In the genomic region with DNA sequence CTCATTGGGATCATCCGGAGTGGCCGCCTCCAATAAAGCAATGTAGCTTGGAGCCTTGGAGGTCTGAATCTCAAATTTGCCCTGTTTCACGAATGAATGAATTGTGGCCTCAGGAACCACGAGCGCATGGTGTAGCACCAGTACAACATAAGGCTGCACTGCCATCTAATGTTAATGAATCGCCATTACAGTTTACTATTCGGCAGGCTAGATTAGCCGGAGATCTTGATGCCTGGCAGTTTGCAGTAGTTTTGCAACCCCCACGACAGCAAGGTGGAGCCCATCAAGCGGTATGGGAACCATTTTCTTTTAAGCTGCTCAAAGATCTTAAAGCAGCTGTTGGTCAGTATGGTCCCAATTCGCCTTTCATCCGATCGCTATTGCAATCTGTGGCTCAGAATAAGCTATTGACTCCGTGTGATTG, we compare ENCODE assay signal across 8 cellular contexts. TPM values are rescaled to one million over a fixed set of nuclear protein-coding genes. Genes with fewer than 3 reads are reported as not detected.
DNase-seq lines count a peak whose midpoint lies in the region; ATAC-seq and FAIRE-seq lines count a peak whose summit lies in the region.

No MANE protein-coding gene starts in this region.

- peaks cover 15% of the 10 kb centered on the region for H3K4me1 Mint-ChIP-seq in activated CD4-positive, alpha-beta T cell treated with anti-CD3 and anti-CD28 coated beads, Interleukin-2, amount 10 ng/mL, durations not matched to agents 24 days and 14 days

- FAIRE-seq in endometrium (lab: Jason Lieb, UNC) = peak; percentile 31

- no peaks in the 10 kb centered on the region for H3K36me3 Mint-ChIP-seq in activated CD4-positive, alpha-beta T cell treated with anti-CD3 and anti-CD28 coated beads, Interleukin-2, amount 10 ng/mL, durations not matched to agents 24 days and 14 days (ENCODE audit: low read depth)

- DNase-seq in COLO829 (ENCODE audit: low spot score) (peak; percentile 94), NCI-H524 (lab: John Stamatoyannopoulos, UW) (peak; percentile 66 to 82), lung microvascular endothelial cell (ENCODE audit: low read depth in 2 of 2) (peak; percentile 81 to 84), stromal cell of bone marrow (ENCODE audit: low read depth) (peak; percentile 55), cortex of kidney (lab: John Stamatoyannopoulos, UW) (no peak)
- DNase-seq in activated CD4-positive, alpha-beta T cell treated with anti-CD3 and anti-CD28 coated beads, Interleukin-2, amount 10 ng/mL, durations not matched to agents 24 days and 14 days = peak; percentile 84

- peak; percentile 56 for ATAC-seq in HG03097 (IDR thresholded peaks at IDR 0.05; ENCODE audit: low FRiP score, unreplicated experiment)

- no peak overlapping the region for H3K4me3 Mint-ChIP-seq in activated CD4-positive, alpha-beta T cell treated with anti-CD3 and anti-CD28 coated beads, Interleukin-2, amount 10 ng/mL, durations not matched to agents 24 days and 14 days

- intact Hi-C loops in activated CD4-positive, alpha-beta T cell treated with anti-CD3 and anti-CD28 coated beads, Interleukin-2, amount 10 ng/mL, durations not matched to agents 24 days and 14 days (cut with micrococcal nuclease) = loop anchor here (1.0 to 5.0 kb wide), 6 partner anchors 16 to 315 kb away; a partner anchor contains a TSS

- peaks cover 55% of the 10 kb centered on the region for H3K27me3 Mint-ChIP-seq in activated CD4-positive, alpha-beta T cell treated with anti-CD3 and anti-CD28 coated beads, Interleukin-2, amount 10 ng/mL, durations not matched to agents 24 days and 14 days

- H3K27ac Mint-ChIP-seq in activated CD4-positive, alpha-beta T cell treated with anti-CD3 and anti-CD28 coated beads, Interleukin-2, amount 10 ng/mL, durations not matched to agents 24 days and 14 days = no peak overlapping the region

- no peaks in the 10 kb centered on the region for H3K9me3 Mint-ChIP-seq in activated CD4-positive, alpha-beta T cell treated with anti-CD3 and anti-CD28 coated beads, Interleukin-2, amount 10 ng/mL, durations not matched to agents 24 days and 14 days

RNA-seq across cellular contexts. Expression of a gene that starts 18.8 kb away (rescaled TPM):
- not detected in 2 replicates for total RNA-seq in activated CD4-positive, alpha-beta T cell treated with anti-CD3 and anti-CD28 coated beads, Interleukin-2, amount 10 ng/mL, durations not matched to agents 24 days and 14 days
- not detected in 2 replicates for total RNA-seq in lung microvascular endothelial cell

RNA-seq across cellular contexts. Expression of a gene that starts 29.8 kb away (rescaled TPM):
- 0.77 and 0.88 TPM in 2 replicates for total RNA-seq in activated CD4-positive, alpha-beta T cell treated with anti-CD3 and anti-CD28 coated beads, Interleukin-2, amount 10 ng/mL, durations not matched to agents 24 days and 14 days
- total RNA-seq in lung microvascular endothelial cell = not detected in 2 replicates

RNA-seq across cellular contexts. Expression of a gene that starts 55.3 kb away (rescaled TPM):
- not detected in 2 replicates for total RNA-seq in activated CD4-positive, alpha-beta T cell treated with anti-CD3 and anti-CD28 coated beads, Interleukin-2, amount 10 ng/mL, durations not matched to agents 24 days and 14 days
- total RNA-seq in lung microvascular endothelial cell = not detected in 2 replicates
